ENCODE assay signal across 14 cellular contexts in genomic region chr2:133504566-133505505, GRCh38.
DNase-seq lines count a peak whose midpoint lies in the region; ATAC-seq and TF ChIP-seq lines count a peak whose summit lies in the region.
"Had no signal": no experiment of that assay in that cellular context is flagged by ENCODE, and none has a peak within 500 bp of the region (broad histone marks: within the 10 kb centered on the region; RNA-seq: fewer than 3 reads in every experiment).

No MANE protein-coding gene starts in this region.

- H3K9me3 ChIP-seq in MG63 (no peaks in the 10 kb centered on the region), lung (ENCODE audit: control insufficient read depth in 2 of 2, insufficient read depth in 1 of 2, low read length in 1 of 2) (no peaks in the 10 kb centered on the region)
- H3K9me3 ChIP-seq: BLaER1 had no signal

- WGBS in lung, 2 donors = 55 to 60% methylated on average over 4 of the region's 4 CpGs

- peak overlapping the region; percentile 55 for H3K27ac ChIP-seq in cingulate gyrus (ENCODE audit: low read depth, low read length)
- peak overlapping the region in 1 of 2 donors; percentile 4 for H3K27ac ChIP-seq in lung (ENCODE audit: low read depth in 1 of 2, low read length in 1 of 2)
- H3K27ac ChIP-seq: BLaER1, neural progenitor cell had no signal

- in situ Hi-C loops in ACHN (cut with HindIII; ENCODE audit: low pct_ligation_motif_present, low pct_unique_long_range_greater_than_20kb, low sequenced_read_pairs) = no loop called here

- peaks cover 7 to 12% of the 10 kb centered on the region in 2 donors for H3K4me1 ChIP-seq in lung (ENCODE audit: control insufficient read depth in 2 of 2, insufficient read depth in 2 of 2, low read length in 2 of 2)
- H3K4me1 ChIP-seq: BLaER1 had no signal

- DNase-seq in ACHN = peak; percentile 8
- peak; percentile 56 for DNase-seq in MG63
- DNase-seq in lung (ENCODE audit: low spot score) = no peak
- no peak for DNase-seq in activated CD8-positive, alpha-beta memory T cell treated with anti-CD3 and anti-CD28 coated beads for 24 hours
- no peak for DNase-seq in activated CD4-positive, alpha-beta T cell treated with anti-CD3 and anti-CD28 coated beads for 48 hours
- DNase-seq in D341Med (ENCODE audit: low spot score) = no peak
- DNase-seq: activated CD4-positive, alpha-beta T cell treated with anti-CD3 and anti-CD28 coated beads for 36 hours; activated naive CD8-positive, alpha-beta T cell treated with anti-CD3 and anti-CD28 coated beads, Interleukin-2, amount 50 U/mL, for 24 hours; glutamatergic neuron; OCI-M1 had no signal

- TF ChIP-seq CTCF in lung (IDR thresholded peaks at IDR 0.05; ENCODE audit: control extremely low read depth, extremely low read depth) = no peak

- no peaks in the 10 kb centered on the region for H3K27me3 ChIP-seq in MG63
- no peaks in the 10 kb centered on the region for H3K27me3 ChIP-seq in lung (ENCODE audit: control insufficient read depth, insufficient read depth)
- H3K27me3 ChIP-seq: BLaER1, neural progenitor cell had no signal

- H3K36me3 ChIP-seq in MG63 = no peaks in the 10 kb centered on the region
- H3K36me3 ChIP-seq in lung (ENCODE audit: control insufficient read depth in 2 of 2, insufficient read depth in 2 of 2, low read length in 2 of 2) = no peaks in the 10 kb centered on the region
- H3K36me3 ChIP-seq: BLaER1, neural progenitor cell had no signal

- peak; percentile 16 for ATAC-seq in lung (ENCODE audit: insufficient read depth, low FRiP score)
- no peak for ATAC-seq in GM21717 (IDR thresholded peaks at IDR 0.05; ENCODE audit: unreplicated experiment)
- ATAC-seq: activated CD4-positive, alpha-beta T cell treated with anti-CD3 and anti-CD28 coated beads for 36 hours; activated naive CD8-positive, alpha-beta T cell treated with anti-CD3 and anti-CD28 coated beads, Interleukin-2, amount 50 U/mL, for 24 hours had no signal

- no peak overlapping the region for H3K4me3 ChIP-seq in MG63
- no peak overlapping the region for H3K4me3 ChIP-seq in lung
- H3K4me3 ChIP-seq: BLaER1, neural progenitor cell had no signal

Comparison
In these comparisons a context has a peak if more than half of its experiments do, and no peak if none do; other contexts are left out.
1. DNase-seq: peak in ACHN (single experiment) and MG63 (single experiment); none in lung (single experiment), activated CD8-positive, alpha-beta memory T cell treated with anti-CD3 and anti-CD28 coated beads for 24 hours (single experiment), activated CD4-positive, alpha-beta T cell treated with anti-CD3 and anti-CD28 coated beads for 48 hours (single experiment) and D341Med (single experiment).